ENCODE assay signal across 8 cellular contexts in genomic region chr16:529012-529575, GRCh38. TPM values are rescaled to one million over a fixed set of nuclear protein-coding genes. Genes with fewer than 3 reads are reported as not detected.
DNase-seq lines count a peak whose midpoint lies in the region; ATAC-seq and TF ChIP-seq lines count a peak whose summit lies in the region.

No MANE protein-coding gene starts in this region.

- H3K4me1 ChIP-seq in DND-41 (ENCODE audit: insufficient read depth, low read length) (peaks cover 38% of the 10 kb centered on the region), OCI-LY1 (ENCODE audit: insufficient read depth, low read length, severe bottlenecking) (peaks cover 30% of the 10 kb centered on the region), neuronal stem cell (ENCODE audit: control insufficient read depth in 2 of 2, insufficient read depth in 1 of 2, low read depth in 1 of 2, low read length in 2 of 2) (peaks cover 20 to 23% of the 10 kb centered on the region in 2 donors)

- peaks cover 29 to 37% of the 10 kb centered on the region in 2 donors for H3K4me1 Mint-ChIP-seq in effector memory CD8-positive, alpha-beta T cell (ENCODE audit: low read depth in 2 of 2)

- no peaks in the 10 kb centered on the region for H3K27me3 Mint-ChIP-seq in effector memory CD8-positive, alpha-beta T cell

- DNase-seq in DND-41 = peak; percentile 48
- peak; percentile 26 to 40 (median 30) for DNase-seq in effector memory CD8-positive, alpha-beta T cell
- DNase-seq in neuronal stem cell (ENCODE audit: low spot score) = no peak
- DNase-seq in ecto neural progenitor cell (ENCODE audit: low spot score) = no peak
- no peak for DNase-seq in COLO829 (ENCODE audit: low spot score)
- no peak for DNase-seq in T1000 (lab: John Stamatoyannopoulos, UW)

- no peak overlapping the region for H2BK12ac ChIP-seq in neuronal stem cell (ENCODE audit: low read length)

- no peaks in the 10 kb centered on the region for H3F3A ChIP-seq in OCI-LY1 (ENCODE audit: insufficient read depth, low read length)

- H4K91ac ChIP-seq in neuronal stem cell (ENCODE audit: low read depth, low read length, poor library complexity) = no peak overlapping the region

- H2AK5ac ChIP-seq in neuronal stem cell (ENCODE audit: low read depth, low read length) = no peak overlapping the region

- H3K4me3 ChIP-seq in DND-41 (ENCODE audit: low read depth in 1 of 2, low read length in 2 of 2) (peak overlapping the region; percentile 58 to 95), OCI-LY1 (ENCODE audit: low read depth, low read length, poor library complexity, severe bottlenecking) (peak overlapping the region; percentile 92), neuronal stem cell (ENCODE audit: low read length in 2 of 2) (peak overlapping the region in 1 of 2 donors; percentile 94)

- ATAC-seq in DND-41 (ENCODE audit: insufficient read depth, low read depth) = 0 out of 3 replicates have a peak, but pooled peaks have one; percentile 16
- peak; percentile 13 for ATAC-seq in effector memory CD8-positive, alpha-beta T cell (replicated peaks)
- no peak for ATAC-seq in HG02571 (IDR thresholded peaks at IDR 0.05; ENCODE audit: unreplicated experiment)

- H3K9ac ChIP-seq in DND-41 (ENCODE audit: low read depth, low read length) (peak overlapping the region; percentile 81), OCI-LY1 (ENCODE audit: low read length) (peak overlapping the region; percentile 93), neuronal stem cell (ENCODE audit: low read depth, low read length, poor library complexity) (peak overlapping the region; percentile 17)

- TF ChIP-seq CTCF in DND-41 (IDR thresholded peaks at IDR 0.05; ENCODE audit: borderline replicate concordance, extremely low read depth, low read length, poor library complexity, severe bottlenecking) (no peak), OCI-LY1 (IDR thresholded peaks at IDR 0.05; ENCODE audit: low read length) (no peak)

- H4K20me1 ChIP-seq in DND-41 (ENCODE audit: insufficient read depth, low read length) = peaks cover 70% of the 10 kb centered on the region
- no peaks in the 10 kb centered on the region for H4K20me1 ChIP-seq in OCI-LY1 (ENCODE audit: insufficient read depth, low read length)

- peak overlapping the region; percentile 90 to 92 for H3K27ac Mint-ChIP-seq in effector memory CD8-positive, alpha-beta T cell

- H3K4me2 ChIP-seq in DND-41 (ENCODE audit: insufficient read depth, low read length) = peak overlapping the region; percentile 94
- H3K4me2 ChIP-seq in OCI-LY1 (ENCODE audit: low read length) = peak overlapping the region; percentile 82
- H3K4me2 ChIP-seq in neuronal stem cell (ENCODE audit: insufficient read depth, low read length, poor library complexity, severe bottlenecking) = peak overlapping the region; percentile 98

- H3K4ac ChIP-seq in neuronal stem cell (ENCODE audit: low read length) = no peak overlapping the region

- H3K9me3 ChIP-seq in DND-41 (ENCODE audit: insufficient read depth, low read length, severe bottlenecking) (no peaks in the 10 kb centered on the region), OCI-LY1 (ENCODE audit: low read length) (no peaks in the 10 kb centered on the region), neuronal stem cell (replicated peaks in 1 of 2; ENCODE audit: control insufficient read depth in 2 of 2, insufficient read depth in 1 of 2, low read depth in 1 of 2, low read length in 2 of 2) (no peaks in the 10 kb centered on the region)

- H2BK15ac ChIP-seq in neuronal stem cell (ENCODE audit: low read length) = no peak overlapping the region

- peak overlapping the region; percentile 93 for H3K23ac ChIP-seq in neuronal stem cell (ENCODE audit: low read depth, low read length, poor library complexity)

- 0 out of 2 replicates have a peak overlapping the region, but pooled peaks have one; percentile 12 for H2AFZ ChIP-seq in DND-41 (ENCODE audit: low read depth, low read length)
- no peak overlapping the region for H2AFZ ChIP-seq in OCI-LY1 (ENCODE audit: low read length)
- no peak overlapping the region for H2AFZ ChIP-seq in neuronal stem cell (ENCODE audit: low read length)

- no CpG with 5 or more reads among the region's 12 CpGs for WGBS in neuronal stem cell (ENCODE audit: extremely low coverage in 2 of 2, insufficient read length in 2 of 2, insufficient replicate concordance in 1 of 2), 2 donors

- H3K9me3 Mint-ChIP-seq in effector memory CD8-positive, alpha-beta T cell = no peaks in the 10 kb centered on the region

- peaks cover 21% of the 10 kb centered on the region for H3K36me3 ChIP-seq in DND-41 (ENCODE audit: insufficient read depth, low read length)
- no peaks in the 10 kb centered on the region; the same call in 1 of the 2 replicates for H3K36me3 ChIP-seq in OCI-LY1 (ENCODE audit: insufficient read depth, low read length)
- peaks cover 8 to 22% of the 10 kb centered on the region in 2 donors for H3K36me3 ChIP-seq in neuronal stem cell (replicated peaks in 1 of 2; ENCODE audit: control insufficient read depth in 2 of 2, insufficient read depth in 2 of 2, low read length in 2 of 2)

- H3K79me2 ChIP-seq in DND-41 (ENCODE audit: insufficient read depth, low read length) = peaks cover 79% of the 10 kb centered on the region
- peaks cover 12% of the 10 kb centered on the region for H3K79me2 ChIP-seq in OCI-LY1 (ENCODE audit: insufficient read depth, low read length)

- no peak overlapping the region for H2BK120ac ChIP-seq in neuronal stem cell (ENCODE audit: low read depth, low read length)

- H3K9me2 ChIP-seq in OCI-LY1 (ENCODE audit: low read depth, low read length) = no peaks in the 10 kb centered on the region

- H4K8ac ChIP-seq in neuronal stem cell (ENCODE audit: low read depth, low read length) = no peak overlapping the region

- peaks cover 31% of the 10 kb centered on the region for H3K79me1 ChIP-seq in neuronal stem cell (ENCODE audit: low read depth, low read length)

- H3K27me3 ChIP-seq in DND-41 (ENCODE audit: insufficient read depth, low read length, poor library complexity) (no peaks in the 10 kb centered on the region), OCI-LY1 (ENCODE audit: insufficient read depth, low read length) (no peaks in the 10 kb centered on the region), neuronal stem cell (ENCODE audit: control insufficient read depth in 3 of 3, insufficient read depth in 3 of 3, low read depth in 1 of 3, low read length in 3 of 3) (no peaks in the 10 kb centered on the region)

- H3K14ac ChIP-seq in neuronal stem cell (ENCODE audit: low read length) = no peak overlapping the region

- peak overlapping the region; percentile 91 to 95 for H3K4me3 Mint-ChIP-seq in effector memory CD8-positive, alpha-beta T cell

- H2BK5ac ChIP-seq in neuronal stem cell (ENCODE audit: low read length) = no peak overlapping the region

- H3K18ac ChIP-seq in neuronal stem cell (ENCODE audit: low read length) = no peak overlapping the region

- peaks cover 14% of the 10 kb centered on the region for H3K36me3 Mint-ChIP-seq in effector memory CD8-positive, alpha-beta T cell (ENCODE audit: insufficient read depth)

- H3K27ac ChIP-seq in DND-41 (ENCODE audit: low read length) (peak overlapping the region; percentile 65), OCI-LY1 (ENCODE audit: low read depth, low read length, poor library complexity, severe bottlenecking) (peak overlapping the region; percentile 0), neuronal stem cell (replicated peaks; ENCODE audit: low read length) (no peak overlapping the region)

RNA-seq across cellular contexts. Expression of gene CAPN15, which starts 1.6 kb away (rescaled TPM):
- 19.7 TPM for polyA plus RNA-seq in neuronal stem cell (2013, experiment 1 of 2)
- 19.6 TPM for polyA plus RNA-seq in neuronal stem cell (2013, experiment 2 of 2)

RNA-seq across cellular contexts. Expression of gene PRR35, which starts 31.1 kb away (rescaled TPM):
- polyA plus RNA-seq in neuronal stem cell (2013, experiment 1 of 2) = 0.17 TPM
- 0.21 TPM for polyA plus RNA-seq in neuronal stem cell (2013, experiment 2 of 2)

RNA-seq across cellular contexts. Expression of gene NHLRC4, which starts 37.7 kb away (rescaled TPM):
- 0.04 TPM for polyA plus RNA-seq in neuronal stem cell (2013, experiment 1 of 2)
- polyA plus RNA-seq in neuronal stem cell (2013, experiment 2 of 2) = 0.04 TPM

RNA-seq across cellular contexts. Expression of gene PIGQ, which starts 40.7 kb away (rescaled TPM):
- 23.9 TPM for polyA plus RNA-seq in neuronal stem cell (2013, experiment 1 of 2)
- polyA plus RNA-seq in neuronal stem cell (2013, experiment 2 of 2) = 22.8 TPM

Comparison
In these comparisons a context has a peak if more than half of its experiments do, and no peak if none do; other contexts are left out.
1. DNase-seq: peak in DND-41 (single experiment) and effector memory CD8-positive, alpha-beta T cell (3 of 3); none in neuronal stem cell (single experiment), ecto neural progenitor cell (single experiment), COLO829 (single experiment) and T1000 (single experiment).
2. H3K9ac ChIP-seq: peak in every context shown above with its lines; median percentile 93 in OCI-LY1; 81 in DND-41; 17 in neuronal stem cell.
3. Peak in every context shown above with its lines, with median percentiles within 50 percentile points of each other: H3K4me2 ChIP-seq.